In the genomic region with DNA sequence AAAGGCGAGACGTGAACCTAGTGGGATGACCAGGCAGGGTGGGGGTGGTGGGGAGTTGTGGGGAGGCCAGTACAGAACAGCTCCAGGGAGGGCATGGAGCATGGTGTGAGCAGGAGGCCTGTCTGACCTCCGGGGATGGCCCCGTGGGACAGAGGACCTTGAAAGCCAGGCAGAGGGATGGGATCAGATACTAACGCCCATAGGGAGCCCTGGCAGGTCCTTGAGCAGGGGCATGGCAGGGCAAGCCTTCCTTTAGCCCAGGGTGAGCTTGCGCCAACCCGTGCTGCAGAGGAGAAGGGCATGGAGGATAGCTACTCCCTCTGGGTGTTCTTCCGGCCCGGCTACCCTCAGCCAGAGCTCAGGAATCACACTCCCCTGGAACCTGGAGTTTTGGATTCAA, we compare ENCODE assay signal across 30 cellular contexts. TPM values are rescaled to one million over a fixed set of nuclear protein-coding genes. Genes with fewer than 3 reads are reported as not detected.
DNase-seq lines count a peak whose midpoint lies in the region; ATAC-seq and TF ChIP-seq lines count a peak whose summit lies in the region.
"Had no signal": no experiment of that assay in that cellular context is flagged by ENCODE, and none has a peak within 500 bp of the region (broad histone marks: within the 10 kb centered on the region; RNA-seq: fewer than 3 reads in every experiment).

No MANE protein-coding gene starts in this region.

- peaks cover 23% of the 10 kb centered on the region for H3K4me1 ChIP-seq in CD4-positive, CD25-positive, alpha-beta regulatory T cell (ENCODE audit: control insufficient read depth, insufficient read depth, low read length, poor library complexity, severe bottlenecking)
- peaks cover 6% of the 10 kb centered on the region; the same call in 1 of the 2 replicates for H3K4me1 ChIP-seq in H9 (ENCODE audit: insufficient read depth, low read length)
- peaks cover 36% of the 10 kb centered on the region for H3K4me1 ChIP-seq in endodermal cell (ENCODE audit: control insufficient read depth, insufficient read depth, low read length)
- H3K4me1 ChIP-seq in neural progenitor cell, result peaks cover 37% of the 10 kb centered on the region
- H3K4me1 ChIP-seq: foreskin keratinocyte, tibial artery had no signal

- no peak overlapping the region for H3K4me3 Mint-ChIP-seq in CD4-positive, CD25-positive, alpha-beta regulatory T cell
- H3K4me3 Mint-ChIP-seq in H9, result no peak overlapping the region
- H3K4me3 Mint-ChIP-seq in endodermal cell, result no peak overlapping the region
- no peak overlapping the region for H3K4me3 Mint-ChIP-seq in neural progenitor cell
- H3K4me3 Mint-ChIP-seq in immature natural killer cell, result no peak overlapping the region
- H3K4me3 Mint-ChIP-seq: T-cell, WTC11 had no signal

- H3K9me3 Mint-ChIP-seq in CD4-positive, CD25-positive, alpha-beta regulatory T cell, result no peaks in the 10 kb centered on the region
- H3K9me3 Mint-ChIP-seq in H9 (no peaks in the 10 kb centered on the region), endodermal cell (no peaks in the 10 kb centered on the region), neural progenitor cell (no peaks in the 10 kb centered on the region), immature natural killer cell (no peaks in the 10 kb centered on the region)
- H3K9me3 Mint-ChIP-seq: T-cell, WTC11 had no signal

- no peak for ATAC-seq in CD4-positive, CD25-positive, alpha-beta regulatory T cell (ENCODE audit: low read depth in 2 of 2)
- no peak for ATAC-seq in GM21717 (IDR thresholded peaks at IDR 0.05; ENCODE audit: unreplicated experiment)
- ATAC-seq: foreskin keratinocyte, HCT116, T-cell, WTC11 had no signal

- no peak overlapping the region for H4K5ac ChIP-seq in H9 (ENCODE audit: insufficient read length, low read depth, low read length)

- WGBS in H9 (ENCODE audit: extremely low coverage, insufficient read length, low lambda C conversion rate), result no CpG with 5 or more reads among the region's 9 CpGs
- WGBS in endodermal cell (ENCODE audit: insufficient coverage in 1 of 2, insufficient read length in 1 of 2), 2 experiments, result 92 to 95% methylated on average over 6 to 9 of the region's 9 CpGs

- H3K27ac ChIP-seq in CD4-positive, CD25-positive, alpha-beta regulatory T cell (ENCODE audit: insufficient read depth, low read length, poor library complexity, severe bottlenecking), result no peak overlapping the region
- H3K27ac ChIP-seq in H9 (ENCODE audit: insufficient read length, low read depth, low read length) (no peak overlapping the region), endodermal cell (ENCODE audit: low read depth, low read length) (no peak overlapping the region), neural progenitor cell (no peak overlapping the region)
- H3K27ac ChIP-seq: BLaER1 treated with 17β-estradiol and CSF1 and Interleukin-3, amounts not matched to agents 10 nM and 100 nM; esophagus squamous epithelium; foreskin keratinocyte; heart right ventricle; neutrophil; Peyer's patch; right atrium auricular region; SJCRH30; tibial artery had no signal

- no peak overlapping the region for H4K91ac ChIP-seq in H9 (ENCODE audit: insufficient read length, low read depth, low read length)

- H3K14ac ChIP-seq in H9 (ENCODE audit: insufficient read depth, low read length), result no peak overlapping the region

- no peak overlapping the region for H3T11ph ChIP-seq in H9 (ENCODE audit: low read length)

- peaks cover 4 to 54% (median 13%) of the 10 kb centered on the region in 4 donors for H3K4me1 Mint-ChIP-seq in CD4-positive, CD25-positive, alpha-beta regulatory T cell
- H3K4me1 Mint-ChIP-seq in H9, result peaks cover 40 to 56% of the 10 kb centered on the region in 2 experiments
- H3K4me1 Mint-ChIP-seq in endodermal cell, result peaks cover 50% of the 10 kb centered on the region
- peaks cover 59% of the 10 kb centered on the region for H3K4me1 Mint-ChIP-seq in neural progenitor cell
- H3K4me1 Mint-ChIP-seq in immature natural killer cell, result peaks cover 0 to 1% of the 10 kb centered on the region in 2 donors

- H3K18ac ChIP-seq in H9 (ENCODE audit: insufficient read length, low read depth, low read length), result no peak overlapping the region

- no peak overlapping the region for H2AK5ac ChIP-seq in H9 (ENCODE audit: insufficient read length, low read length)

- no peak overlapping the region for H3K4ac ChIP-seq in H9 (ENCODE audit: low read depth, low read length)

- no peaks in the 10 kb centered on the region for H3K36me3 ChIP-seq in CD4-positive, CD25-positive, alpha-beta regulatory T cell (ENCODE audit: control insufficient read depth, insufficient read depth, low read length)
- no peaks in the 10 kb centered on the region for H3K36me3 ChIP-seq in endodermal cell (ENCODE audit: control insufficient read depth, insufficient read depth, low read length)
- H3K36me3 ChIP-seq in neural progenitor cell, result no peaks in the 10 kb centered on the region
- H3K36me3 ChIP-seq: BLaER1 treated with 17β-estradiol and CSF1 and Interleukin-3, amounts not matched to agents 10 nM and 100 nM; esophagus squamous epithelium; heart right ventricle; neutrophil; Peyer's patch; right atrium auricular region; SJCRH30; tibial artery had no signal

- H3K56ac ChIP-seq in H9 (ENCODE audit: insufficient read length, low read depth, low read length), result no peak overlapping the region

- H3K9ac ChIP-seq in H9 (ENCODE audit: extremely low read depth, insufficient read length, low read length) (no peak overlapping the region), endodermal cell (ENCODE audit: extremely low read depth, low read length, poor library complexity, severe bottlenecking) (no peak overlapping the region), neural progenitor cell (no peak overlapping the region)
- H3K9ac ChIP-seq: BLaER1 treated with 17β-estradiol and CSF1 and Interleukin-3, amounts not matched to agents 10 nM and 100 nM had no signal

- H3F3A ChIP-seq in neural progenitor cell (ENCODE audit: low read depth), result peaks cover 21% of the 10 kb centered on the region

- no peaks in the 10 kb centered on the region for H3K27me3 ChIP-seq in CD4-positive, CD25-positive, alpha-beta regulatory T cell (ENCODE audit: control insufficient read depth, insufficient read depth, low read length)
- H3K27me3 ChIP-seq in H9 (ENCODE audit: insufficient read depth, low read length) (no peaks in the 10 kb centered on the region; the same call in 1 of the 2 replicates), endodermal cell (ENCODE audit: control insufficient read depth, insufficient read depth, low read length, poor library complexity, severe bottlenecking) (no peaks in the 10 kb centered on the region), neural progenitor cell (no peaks in the 10 kb centered on the region)
- H3K27me3 ChIP-seq: Peyer's patch, right atrium auricular region, SJCRH30 had no signal

- H3K27me3 Mint-ChIP-seq in CD4-positive, CD25-positive, alpha-beta regulatory T cell, result peaks cover 13% of the 10 kb centered on the region
- H3K27me3 Mint-ChIP-seq in H9 (ENCODE audit: low read depth) (peaks cover 14% of the 10 kb centered on the region), endodermal cell (ENCODE audit: insufficient read depth) (no peaks in the 10 kb centered on the region), neural progenitor cell (ENCODE audit: insufficient read depth, low read depth) (peaks cover 5% of the 10 kb centered on the region), immature natural killer cell (ENCODE audit: low read depth in 3 of 3) (peaks cover 0 to 5% (median 3%) of the 10 kb centered on the region in 3 donors)

- H3K23me2 ChIP-seq in H9 (ENCODE audit: insufficient read length, low read depth, low read length, poor library complexity, severe bottlenecking), result peaks cover 4% of the 10 kb centered on the region

- H3K9me3 ChIP-seq in CD4-positive, CD25-positive, alpha-beta regulatory T cell (ENCODE audit: control insufficient read depth in 2 of 2, low read length in 2 of 2), result no peaks in the 10 kb centered on the region
- no peaks in the 10 kb centered on the region for H3K9me3 ChIP-seq in H9 (ENCODE audit: control insufficient read depth, low read depth, low read length)
- H3K9me3 ChIP-seq in endodermal cell (ENCODE audit: control insufficient read depth, low read length), result no peaks in the 10 kb centered on the region
- no peaks in the 10 kb centered on the region for H3K9me3 ChIP-seq in neural progenitor cell (ENCODE audit: low read depth)
- H3K9me3 ChIP-seq: BLaER1 treated with 17β-estradiol and CSF1 and Interleukin-3, amounts not matched to agents 10 nM and 100 nM; esophagus squamous epithelium; heart right ventricle; neutrophil; Peyer's patch; right atrium auricular region; SJCRH30; tibial artery had no signal

- peak overlapping the region in 2 of 3 donors; percentile 85 to 97 for H3K27ac Mint-ChIP-seq in CD4-positive, CD25-positive, alpha-beta regulatory T cell
- peak overlapping the region in 1 of 3 experiments; percentile 23; a peak in 2 of 7 replicates for H3K27ac Mint-ChIP-seq in H9
- H3K27ac Mint-ChIP-seq in endodermal cell, result no peak overlapping the region
- peak overlapping the region; percentile 30 for H3K27ac Mint-ChIP-seq in neural progenitor cell
- H3K27ac Mint-ChIP-seq in immature natural killer cell, result no peak overlapping the region
- H3K27ac Mint-ChIP-seq: WTC11 had no signal

- DNase-seq in CD4-positive, CD25-positive, alpha-beta regulatory T cell, result no peak
- DNase-seq in H9, result peak; percentile 33
- peak; percentile 56 for DNase-seq in endodermal cell
- DNase-seq in neural progenitor cell (ENCODE audit: low spot score), result no peak
- no peak for DNase-seq in immature natural killer cell
- no peak for DNase-seq in NCI-H2227 (lab: John Stamatoyannopoulos, UW; ENCODE audit: unreplicated experiment)
- DNase-seq: activated CD4-positive, alpha-beta T cell treated with anti-CD3 and anti-CD28 coated beads, Interleukin-2, amount 50 U/mL, for 1 hour; activated T-cell treated with anti-CD3 and anti-CD28 coated beads, Interleukin-2, amount 50 U/mL, for 1 hour; cerebellar nuclear complex; esophagus squamous epithelium; foreskin keratinocyte; heart right ventricle; IMR-90; kidney glomerular epithelial cell; mammary epithelial cell; NCI-H446; NCI-H748 treated with DMSO at 0.1 percent for 48 hours; posterior cingulate gyrus; stimulated activated CD8-positive, alpha-beta memory T cell treated with anti-CD3 and anti-CD28 coated beads, Interleukin-4, amount 100 ng/mL, for 48 hours; T-cell; tibial artery had no signal

- TF ChIP-seq CTCF in H9 (conservative IDR thresholded peaks at IDR 0.05) (no peak), endodermal cell (conservative IDR thresholded peaks at IDR 0.05) (no peak), neural progenitor cell (IDR thresholded peaks at IDR 0.05) (no peak)

- H4K20me1 ChIP-seq in H9 (ENCODE audit: control insufficient read depth, insufficient read depth, insufficient read length), result no peaks in the 10 kb centered on the region
- H4K20me1 ChIP-seq in neural progenitor cell (ENCODE audit: low read depth), result no peaks in the 10 kb centered on the region
- H4K20me1 ChIP-seq: BLaER1 treated with 17β-estradiol and CSF1 and Interleukin-3, amounts not matched to agents 10 nM and 100 nM had no signal

- no peak overlapping the region for H3K23ac ChIP-seq in H9 (ENCODE audit: insufficient read length, low read depth, low read length)

- H3K4me2 ChIP-seq in H9 (ENCODE audit: insufficient read depth, insufficient read length, low read length), result no peak overlapping the region
- no peak overlapping the region for H3K4me2 ChIP-seq in neural progenitor cell
- H3K4me2 ChIP-seq: BLaER1 treated with 17β-estradiol and CSF1 and Interleukin-3, amounts not matched to agents 10 nM and 100 nM had no signal

- H3K79me2 ChIP-seq in H9 (ENCODE audit: insufficient read depth, low read length), result no peaks in the 10 kb centered on the region
- no peaks in the 10 kb centered on the region for H3K79me2 ChIP-seq in neural progenitor cell (ENCODE audit: low read depth)

- no peak overlapping the region for H2BK5ac ChIP-seq in H9 (ENCODE audit: insufficient read length, low read length)

- no peaks in the 10 kb centered on the region for H3K36me3 Mint-ChIP-seq in CD4-positive, CD25-positive, alpha-beta regulatory T cell
- H3K36me3 Mint-ChIP-seq in H9 (ENCODE audit: insufficient read depth in 1 of 3, low read depth in 3 of 3), result no peaks in the 10 kb centered on the region
- H3K36me3 Mint-ChIP-seq in endodermal cell (ENCODE audit: low read depth), result no peaks in the 10 kb centered on the region
- no peaks in the 10 kb centered on the region for H3K36me3 Mint-ChIP-seq in neural progenitor cell
- no peaks in the 10 kb centered on the region for H3K36me3 Mint-ChIP-seq in immature natural killer cell
- H3K36me3 Mint-ChIP-seq: T-cell, WTC11 had no signal

- H3K79me1 ChIP-seq in H9 (ENCODE audit: insufficient read depth, low read depth, low read length, poor library complexity, severe bottlenecking), result no peaks in the 10 kb centered on the region

- H4K8ac ChIP-seq in H9 (replicated peaks; ENCODE audit: insufficient read length, low read depth, low read length), result no peak overlapping the region

- no peak overlapping the region for H2BK120ac ChIP-seq in H9 (ENCODE audit: low read depth, low read length, poor library complexity, severe bottlenecking)

- no peak overlapping the region for H2BK20ac ChIP-seq in H9 (ENCODE audit: low read depth, low read length, poor library complexity, severe bottlenecking)

- no peak overlapping the region for H3K4me3 ChIP-seq in CD4-positive, CD25-positive, alpha-beta regulatory T cell (ENCODE audit: low read depth, low read length)
- H3K4me3 ChIP-seq in endodermal cell (ENCODE audit: low read length), result no peak overlapping the region
- H3K4me3 ChIP-seq in neural progenitor cell, result no peak overlapping the region
- H3K4me3 ChIP-seq: BLaER1 treated with 17β-estradiol and CSF1 and Interleukin-3, amounts not matched to agents 10 nM and 100 nM; esophagus squamous epithelium; heart right ventricle; Peyer's patch; right atrium auricular region; SJCRH30; tibial artery had no signal

- H2AFZ ChIP-seq in H9 (ENCODE audit: low read length) (no peak overlapping the region), neural progenitor cell (replicated peaks) (no peak overlapping the region)

- H2BK12ac ChIP-seq in H9 (ENCODE audit: insufficient read length, low read depth, low read length), result no peak overlapping the region

- no peak overlapping the region for H2BK15ac ChIP-seq in H9 (ENCODE audit: low read depth, low read length)

RNA-seq across cellular contexts. Expression of a gene that starts 35.3 kb away (rescaled TPM):
- total RNA-seq in CD4-positive, CD25-positive, alpha-beta regulatory T cell, result not detected
- not detected for polyA plus RNA-seq in CD4-positive, CD25-positive, alpha-beta regulatory T cell
- 0.13 and 0.28 TPM in 2 replicates for total RNA-seq in H9 (2021)
- total RNA-seq in endodermal cell, result under 1 TPM in 1 of 2 donors, not detected in 1; 0.33 TPM
- polyA plus RNA-seq in endodermal cell (2013, experiment 1 of 2), result not detected
- 0.33 TPM for polyA plus RNA-seq in endodermal cell (2013, experiment 2 of 2)
- total RNA-seq in neural progenitor cell (ENCODE audit: low replicate concordance), result 0.09 TPM in 1 of 2 replicates, not detected in the other
- polyA plus RNA-seq in immature natural killer cell, result not detected
- total RNA-seq: foreskin keratinocyte, G401, heart right ventricle, IMR-90, mammary epithelial cell, Peyer's patch, right atrium auricular region, T-cell had no signal
- polyA plus RNA-seq: foreskin keratinocyte, heart right ventricle, IMR-90, mammary epithelial cell had no signal

RNA-seq across cellular contexts. Expression of a gene that starts 52.7 kb away (rescaled TPM):
- total RNA-seq in CD4-positive, CD25-positive, alpha-beta regulatory T cell, result 2.7 TPM
- 10 to 100 TPM in 1 of 4 donors, 1 to 10 TPM in 3; 2.8 to 11.5 (median 7.5) TPM for polyA plus RNA-seq in CD4-positive, CD25-positive, alpha-beta regulatory T cell
- total RNA-seq in H9 (2021) (97.8 and 104 TPM in 2 replicates), endodermal cell (10 to 100 TPM; 59.7 to 89.6 TPM), neural progenitor cell (ENCODE audit: low replicate concordance) (144 and 169 TPM in 2 replicates)
- 113 TPM for polyA plus RNA-seq in endodermal cell (2013, experiment 1 of 2)
- polyA plus RNA-seq in endodermal cell (2013, experiment 2 of 2), result 112 TPM
- 1 to 10 TPM; 3.6 to 5.5 (median 4.5) TPM for polyA plus RNA-seq in immature natural killer cell

Comparison
In these comparisons a context has a peak if more than half of its experiments do, and no peak if none do; other contexts are left out.
1. DNase-seq: peak in H9 (single experiment) and endodermal cell (single experiment); none in CD4-positive, CD25-positive, alpha-beta regulatory T cell (0 of 3), neural progenitor cell (single experiment), immature natural killer cell (0 of 3) and NCI-H2227 (single experiment).
2. H3K27ac Mint-ChIP-seq: peak in CD4-positive, CD25-positive, alpha-beta regulatory T cell (2 of 3) and neural progenitor cell (single experiment); none in endodermal cell (single experiment) and immature natural killer cell (0 of 6).
3. RNA of a gene that starts 52.7 kb away (total RNA-seq): 144 to 169 TPM in neural progenitor cell, 97.8 to 104 TPM in H9 and 59.7 to 89.6 TPM in endodermal cell; 2.7 TPM in CD4-positive, CD25-positive, alpha-beta regulatory T cell (single experiment); every median in the first group is over 10 times any median in the second.